Comparison of ENCODE assay signal across 2 cellular contexts in the genomic region with DNA sequence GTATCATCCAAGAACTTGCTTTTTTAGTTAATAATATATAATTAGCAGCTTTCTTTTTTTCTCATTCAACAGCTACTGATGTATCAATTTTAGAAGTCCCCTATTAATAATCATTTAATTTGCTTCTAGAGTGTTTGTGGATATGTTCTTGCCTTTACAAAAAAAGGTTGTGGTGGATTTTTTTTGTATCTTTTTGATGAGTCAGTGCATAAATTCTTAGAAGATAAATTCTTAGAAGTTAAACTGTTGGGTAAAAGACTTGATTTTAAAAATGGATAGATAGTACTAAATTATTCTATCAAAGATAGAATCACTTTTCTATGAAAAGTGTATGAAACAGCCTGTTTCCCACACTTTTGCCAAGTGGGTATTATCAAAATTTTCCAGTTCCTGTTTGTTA.
A peak's percentile ranks its signal among the peaks of the same experiment; 100 is the strongest.
TF ChIP-seq lines count a peak whose summit lies in the region.

No MANE protein-coding gene starts in this region.

TF ChIP-seq in IMR-90, 13 proteins besides CTCF, POLR2A, EP300 and RAD21:
- TF ChIP-seq BHLHE40 (IDR thresholded peaks at IDR 0.05; ENCODE audit: low read depth, low read length) (no peak), MAFK (IDR thresholded peaks at IDR 0.05; ENCODE audit: low read depth, low read length) (peak; percentile 55; the same call in 1 of the 2 replicates), CHD1 (IDR thresholded peaks at IDR 0.05; ENCODE audit: low read depth, low read length) (no peak)

TF ChIP-seq in K562, 482 proteins besides CTCF, POLR2A, EP300 and RAD21:
- TF ChIP-seq ZNF316 (IDR thresholded peaks at IDR 0.05) (peak; percentile 66), C11orf30 (IDR thresholded peaks at IDR 0.05; ENCODE audit: low read depth) (peak; percentile 65; the same call in 1 of the 2 replicates), GABPB1 (CRISPR knock-in tag; IDR thresholded peaks at IDR 0.05) (no peak)
